8 cellular contexts compared by ENCODE assay signal in the genomic region with DNA sequence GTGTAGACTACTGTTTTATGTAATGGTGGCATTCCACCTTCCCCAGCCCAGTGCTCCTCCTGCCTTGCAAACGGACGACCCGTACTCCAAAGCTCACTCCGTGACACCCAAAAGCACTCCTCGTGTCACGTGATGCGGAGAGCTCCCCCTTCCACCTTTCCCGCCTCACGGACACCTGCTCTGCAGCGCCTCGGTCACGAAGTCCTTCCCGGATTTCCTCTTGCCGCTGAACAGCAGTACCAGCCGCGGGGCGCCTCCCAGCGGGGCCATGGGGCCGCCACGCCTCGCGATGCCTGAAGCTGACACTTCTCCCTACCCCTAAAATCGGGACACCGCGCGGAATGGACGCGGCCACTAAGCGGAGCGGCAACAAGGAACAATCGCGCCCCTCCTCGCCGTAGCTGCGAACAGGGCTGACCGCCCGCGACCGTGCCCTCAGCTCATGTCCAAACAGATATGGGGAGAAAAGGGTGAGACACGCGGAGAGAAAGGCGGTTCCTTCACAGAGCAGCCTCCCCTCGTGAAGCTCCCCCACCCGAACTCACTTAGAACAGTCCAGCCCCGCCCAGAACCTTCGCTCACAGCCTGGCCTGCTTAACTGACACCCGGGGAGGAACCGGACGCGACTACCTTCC. TPM values are rescaled to one million over a fixed set of nuclear protein-coding genes. Genes with fewer than 3 reads are reported as not detected.
DNase-seq lines count a peak whose midpoint lies in the region; ATAC-seq, FAIRE-seq and TF ChIP-seq lines count a peak whose summit lies in the region.

TSS of gene PMVK (minus strand) at position 304 of the 635 bp plus-strand sequence. CDS start at position 270, 34 bp downstream.

- no peak for FAIRE-seq in urothelium cell line (lab: Jason Lieb, UNC)

- ATAC-seq in HG02870 (IDR thresholded peaks at IDR 0.05; ENCODE audit: unreplicated experiment) (peak; percentile 65), left ventricle myocardium superior (peak; percentile 93), psoas muscle (peak; percentile 90 to 94 (median 93))

- in situ Hi-C loops in GM13976 (cut with MboI; ENCODE audit: low sequenced_read_pairs, unreplicated experiment) = no loop called here

- H3K4me3 ChIP-seq in psoas muscle = peak within 1 kb of the TSS; percentile 76

- no peaks in the 10 kb centered on the region for H3K9me3 ChIP-seq in psoas muscle

- peak; percentile 95 for DNase-seq in GM13976 (ENCODE audit: low spot score)
- DNase-seq in NCI-H146 treated with DMSO at 0.1 percent for 48 hours (lab: John Stamatoyannopoulos, UW; ENCODE audit: unreplicated experiment) = peak; percentile 87
- DNase-seq in amygdala (lab: John Stamatoyannopoulos, UW) = peak in 55 of 56 donors; percentile 75 to 99 (median 95)
- peak; percentile 96 for DNase-seq in left ventricle myocardium superior
- peak; percentile 95 to 97 for DNase-seq in psoas muscle
- peak; percentile 95 for DNase-seq in urothelium cell line (ENCODE audit: low spot score)

- H3K27me3 ChIP-seq in psoas muscle (ENCODE audit: insufficient read depth in 3 of 3, low read length in 2 of 3) = no peaks in the 10 kb centered on the region

- TF ChIP-seq CTCF in GM13976 (IDR thresholded peaks at IDR 0.05; ENCODE audit: borderline replicate concordance, control extremely low read depth, extremely low read depth, insufficient read depth, missing control alignments) (peak; percentile 29), psoas muscle (IDR thresholded peaks at IDR 0.05) (peak; percentile 19)

- peaks cover 4 to 10% of the 10 kb centered on the region in 2 donors for H3K36me3 ChIP-seq in psoas muscle (ENCODE audit: insufficient read depth in 1 of 2, low read depth in 1 of 2)

- intact Hi-C loops in T-helper 1 cell treated with Interleukin-12 subunit alpha and Interleukin-12 subunit beta and Interleukin-4 antibody, amounts not matched to agents 30 ng/mL and 1 ng/mL, for 36 hours (cut with micrococcal nuclease) = loop anchor here (1.0 to 5.0 kb wide), 20 partner anchors 19 to 1014 kb away; partner anchors contain the start of genes ADAR, CKS1B, EFNA4 and FLAD1
- intact Hi-C loops in left ventricle myocardium superior (cut with micrococcal nuclease) = no loop called here
- intact Hi-C loops in psoas muscle (cut with DNase I) = loop anchor here in 1 of 2 donors (10.0 kb wide), 1 partner anchor 372 kb away; the partner anchor contains the start of gene CHRNB2

- WGBS in psoas muscle, 3 donors = 0% methylated on average over 49 to 50 of the region's 50 CpGs

- peaks cover 4% of the 10 kb centered on the region for H3K4me1 ChIP-seq in psoas muscle

- peak within 1 kb of the TSS; percentile 95 for H3K27ac ChIP-seq in psoas muscle

RNA-seq across cellular contexts. Expression of gene PMVK, which starts in this region (rescaled TPM):
- total RNA-seq in T-helper 1 cell treated with Interleukin-12 subunit alpha and Interleukin-12 subunit beta and Interleukin-4 antibody, amounts not matched to agents 30 ng/mL and 1 ng/mL, for 36 hours = 35.1 and 35.3 TPM in 2 replicates
- total RNA-seq in left ventricle myocardium superior (66.6 TPM), psoas muscle (10 to 100 TPM; 17.0 to 30.5 (median 22.3) TPM)
- polyA plus RNA-seq in psoas muscle = 10 to 100 TPM; 23.3 to 35.6 (median 30.5) TPM

Comparison
In these comparisons a context has a peak if more than half of its experiments do, and no peak if none do; other contexts are left out.
1. Peak in every context shown above with its lines: DNase-seq, ATAC-seq, H3K4me3 ChIP-seq and H3K27ac ChIP-seq.